14 cellular contexts compared by ENCODE assay signal in genomic region chr17:3559270-3559645, GRCh38. TPM values are rescaled to one million over a fixed set of nuclear protein-coding genes. Genes with fewer than 3 reads are reported as not detected.
A peak's percentile ranks its signal among the peaks of the same experiment; 100 is the strongest.
DNase-seq lines count a peak whose midpoint lies in the region; ATAC-seq, FAIRE-seq and TF ChIP-seq lines count a peak whose summit lies in the region.
"Had no signal": no experiment of that assay in that cellular context is flagged by ENCODE, and none has a peak within 500 bp of the region (broad histone marks: within the 10 kb centered on the region; RNA-seq: fewer than 3 reads in every experiment).

No MANE protein-coding gene starts in this region.

- CTCF ChIA-PET in HepG2 (lab: Yijun Ruan, JAX; ENCODE audit: low intra/inter-chr PET ratio, low total read pairs): no interaction called here
- CTCF ChIA-PET in RWPE1 (lab: Yijun Ruan, JAX): interaction anchor here (0.5 to 0.6 kb wide), 2 partner anchors 78 to 835 kb away, joined by 3 read pairs; no protein-coding TSS in a partner anchor

- no peaks in the 10 kb centered on the region for H4K20me1 ChIP-seq in HepG2 (ENCODE audit: insufficient read depth, low read length)

- peak overlapping the region; percentile 76; the same call in 1 of the 2 replicates for H3K4me2 ChIP-seq in HepG2 (ENCODE audit: low read depth, low read length)

- H3K27ac ChIP-seq in HepG2 (ENCODE audit: extremely low read length, insufficient read depth, low read length): no peak overlapping the region
- H3K27ac ChIP-seq in right lobe of liver: no peak overlapping the region
- peak overlapping the region; percentile 79 for H3K27ac ChIP-seq in RWPE1
- peak overlapping the region; percentile 99 for H3K27ac ChIP-seq in foreskin keratinocyte
- H3K27ac ChIP-seq in transverse colon: peak overlapping the region; percentile 8 to 67 (median 53)
- H3K27ac ChIP-seq: body of pancreas, HL-60, ovary had no signal

- no peaks in the 10 kb centered on the region for H3K9me3 ChIP-seq in HepG2 (ENCODE audit: low read length)
- no peaks in the 10 kb centered on the region for H3K9me3 ChIP-seq in right lobe of liver
- no peaks in the 10 kb centered on the region for H3K9me3 ChIP-seq in transverse colon
- H3K9me3 ChIP-seq: body of pancreas, ovary had no signal

- POLR2A ChIA-PET in HepG2 (lab: Yijun Ruan, JAX): interaction anchor here (0.9 to 1.5 kb wide), 3 partner anchors 13 to 77 kb away, joined by 3 to 7 read pairs (median 6); partner anchors contain the start of genes CTNS and SHPK
- POLR2A ChIA-PET in RWPE1 (lab: Yijun Ruan, JAX; ENCODE audit: low non-redundant PET): interaction anchor here (0.6 kb wide), 1 partner anchor 9 kb away, joined by 8 read pairs; no protein-coding TSS in a partner anchor

- WGBS in HepG2 (ENCODE audit: low lambda C conversion rate): 44% methylated on average over 8 of the region's 9 CpGs
- 67% methylated on average over 1 of the region's 9 CpGs for WGBS in right lobe of liver (ENCODE audit: insufficient coverage, low coverage, low lambda C conversion rate, missing lambda C conversion rate)
- WGBS in transverse colon (ENCODE audit: low coverage in 1 of 2), 2 donors: 80 to 87% methylated on average over 1 to 9 of the region's 9 CpGs

- intact Hi-C loops in HepG2 (cut with micrococcal nuclease; ENCODE audit: unreplicated experiment): no loop called here
- intact Hi-C loops in right lobe of liver (cut with DNase I): no loop called here
- intact Hi-C loops in transverse colon (cut with DNase I; ENCODE audit: low total_unique reads): no loop called here

- H3K27me3 ChIP-seq in HepG2 (ENCODE audit: control insufficient read depth in 1 of 2, insufficient read depth in 2 of 2, low read length in 2 of 2) (peaks cover 6 to 27% of the 10 kb centered on the region in 2 experiments; a peak in 3 of 5 replicates), right lobe of liver (no peaks in the 10 kb centered on the region), foreskin keratinocyte (no peaks in the 10 kb centered on the region), transverse colon (peaks cover 3% of the 10 kb centered on the region)
- H3K27me3 ChIP-seq: body of pancreas, ovary had no signal

- TF ChIP-seq POLR2A in HepG2 (IDR thresholded peaks at IDR 0.05; ENCODE audit: insufficient read depth in 1 of 2, low read depth in 2 of 2, low read length in 2 of 2): no peak
- no peak for TF ChIP-seq POLR2A in right lobe of liver (IDR thresholded peaks at IDR 0.05)
- no peak for TF ChIP-seq POLR2A in transverse colon (IDR thresholded peaks at IDR 0.05)

- no peaks in the 10 kb centered on the region for H3K79me2 ChIP-seq in HepG2 (ENCODE audit: insufficient read depth, low read length)

- H3K9ac ChIP-seq in HepG2 (ENCODE audit: insufficient read depth, low read depth, low read length): no peak overlapping the region

- DNase-seq in HepG2 (ENCODE audit: low spot score) (no peak), right lobe of liver (no peak), RWPE1 (ENCODE audit: low spot score) (no peak), foreskin keratinocyte (no peak), transverse colon (no peak), SKM-1 treated with dmso at 0.1 percent for 144 hours (lab: John Stamatoyannopoulos, UW; ENCODE audit: unreplicated experiment) (no peak), HT-29 (ENCODE audit: low spot score) (no peak)
- DNase-seq: NCI-H1417 treated with DMSO at 0.1 percent for 48 hours, ovary had no signal

- FAIRE-seq in HepG2 (lab: Jason Lieb, UNC): no peak
- FAIRE-seq: small intestine had no signal

- BruUV-seq in HepG2 (replicated peaks; lab: Mats Ljungman, UMichigan): no TSS peak

- TF ChIP-seq EP300 in HepG2 (IDR thresholded peaks at IDR 0.05; ENCODE audit: low read depth in 2 of 2, low read length in 2 of 2) (no peak), HepG2 (CRISPR knock-in tag; IDR thresholded peaks at IDR 0.05; ENCODE audit: borderline replicate concordance) (no peak), transverse colon (IDR thresholded peaks at IDR 0.05; ENCODE audit: low read depth) (no peak)

- H3K36me3 ChIP-seq in HepG2 (replicated peaks in 1 of 2; ENCODE audit: control insufficient read depth in 1 of 2, insufficient read depth in 2 of 2, low read length in 2 of 2) (no peaks in the 10 kb centered on the region), right lobe of liver (no peaks in the 10 kb centered on the region), transverse colon (no peaks in the 10 kb centered on the region)
- H3K36me3 ChIP-seq: ovary had no signal

- in situ Hi-C loops in HepG2 (cut with HindIII; ENCODE audit: extremely low pct_ligation_motif_present, low pct_unique_long_range_greater_than_20kb) (no loop called here), transverse colon (cut with MboI; ENCODE audit: low pct_ligation_motif_present in 1 of 4, low pct_unique_long_range_greater_than_20kb in 1 of 4, low sequenced_read_pairs in 3 of 4) (no loop called here)

- H3K4me3 ChIP-seq in HepG2 (replicated peaks in 1 of 3; ENCODE audit: insufficient read depth in 1 of 3, low read depth in 2 of 3, low read length in 3 of 3) (peak overlapping the region in 1 of 3 experiments; percentile 50; a peak in 1 of 6 replicates), right lobe of liver (no peak overlapping the region), transverse colon (no peak overlapping the region)
- H3K4me3 ChIP-seq: body of pancreas, ovary had no signal

- H3K4me1 ChIP-seq in HepG2 (ENCODE audit: insufficient read depth, low read length) (peaks cover 27% of the 10 kb centered on the region), right lobe of liver (peaks cover 0 to 20% (median 4%) of the 10 kb centered on the region in 4 donors), foreskin keratinocyte (peaks cover 10% of the 10 kb centered on the region), transverse colon (peaks cover 0 to 20% (median 2%) of the 10 kb centered on the region in 4 donors)

- ATAC-seq in HepG2: no peak; the same call in 2 of the 3 replicates
- ATAC-seq in right lobe of liver: no peak
- no peak for ATAC-seq in foreskin keratinocyte
- no peak for ATAC-seq in HG03135 (IDR thresholded peaks at IDR 0.05; ENCODE audit: unreplicated experiment)
- ATAC-seq: body of pancreas had no signal

- no peak for TF ChIP-seq RAD21 in HepG2 (CRISPR knock-in tag; IDR thresholded peaks at IDR 0.05)

- no peak for TF ChIP-seq CTCF in HepG2 (CRISPR knock-in tag; IDR thresholded peaks at IDR 0.05)
- no peak for TF ChIP-seq CTCF in right lobe of liver (IDR thresholded peaks at IDR 0.05)
- no peak for TF ChIP-seq CTCF in RWPE1 (conservative IDR thresholded peaks at IDR 0.05; ENCODE audit: low read depth)
- TF ChIP-seq CTCF in foreskin keratinocyte (conservative IDR thresholded peaks at IDR 0.05): no peak
- TF ChIP-seq CTCF in transverse colon (IDR thresholded peaks at IDR 0.05): no peak

- no peak overlapping the region for H2AFZ ChIP-seq in HepG2 (ENCODE audit: low read length)

RNA-seq across cellular contexts. Expression of gene TRPV3, which starts 1.6 kb away (rescaled TPM):
- total RNA-seq in HepG2 (2016; rRNA removed; fragmentation: Illumina TruSeq; extraction: Trizol) (0.46 and 1.0 TPM in 2 replicates), right lobe of liver (1 to 10 TPM in 1 of 6 experiments, under 1 TPM in 4, not detected in 1; 0.12 to 2.1 (median 0.37) TPM), foreskin keratinocyte (7.7 and 14.8 TPM in 2 replicates), transverse colon (1 to 10 TPM in 3 of 4 donors, under 1 TPM in 1; 0.20 to 7.1 (median 3.7) TPM)
- total RNA-seq in HepG2 (2016; cell fraction: cytosol; rRNA removed; fragmentation: Illumina TruSeq; extraction: Trizol; ENCODE audit: low read depth): 0.10 and 0.18 TPM in 2 replicates
- total RNA-seq in HepG2 (2016; cell fraction: insoluble cytoplasmic fraction; rRNA removed; fragmentation: Illumina TruSeq; extraction: Trizol): 0.65 and 0.82 TPM in 2 replicates
- total RNA-seq in HepG2 (2016; cell fraction: membrane; rRNA removed; fragmentation: Illumina TruSeq; extraction: Trizol): 0.14 and 0.34 TPM in 2 replicates
- 0.81 and 1.5 TPM in 2 replicates for total RNA-seq in HepG2 (2016; cell fraction: nucleus; rRNA removed; fragmentation: Illumina TruSeq; extraction: Trizol)
- polyA plus RNA-seq in HepG2 (2011; rRNA removed) (0.40 and 0.90 TPM in 2 replicates), foreskin keratinocyte (2.3 and 3.5 TPM in 2 replicates)
- 0.41 and 0.43 TPM in 2 replicates for polyA plus RNA-seq in HepG2 (2011; cell fraction: cytosol; rRNA removed)
- polyA plus RNA-seq in HepG2 (2011; cell fraction: nucleus; rRNA removed): 1.8 and 2.7 TPM in 2 replicates
- 0.35 and 0.36 TPM in 2 replicates for polyA plus RNA-seq in HepG2 (2012)
- polyA plus RNA-seq in HepG2 (2016; cell fraction: cytosol; fragmentation: Illumina TruSeq; extraction: Trizol; ENCODE audit: low read depth): 0.03 and 0.05 TPM in 2 replicates
- polyA plus RNA-seq in HepG2 (2016; cell fraction: insoluble cytoplasmic fraction; fragmentation: Illumina TruSeq; extraction: Trizol; ENCODE audit: low read depth): 0.23 and 0.37 TPM in 2 replicates
- 0.09 and 0.27 TPM in 2 replicates for polyA plus RNA-seq in HepG2 (2016; cell fraction: membrane; fragmentation: Illumina TruSeq; extraction: Trizol; ENCODE audit: low read depth)
- 1.4 and 2.5 TPM in 2 replicates for polyA plus RNA-seq in HepG2 (2016; cell fraction: nucleus; fragmentation: Illumina TruSeq; extraction: Trizol; ENCODE audit: insufficient read depth, low read depth)
- 0.07 and 0.92 TPM in 2 replicates for polyA minus RNA-seq in HepG2 (2011; rRNA and poly(A)+ RNA removed; ENCODE audit: low replicate concordance)
- polyA minus RNA-seq in HepG2 (2011; cell fraction: cytosol; rRNA and poly(A)+ RNA removed): 1.2 TPM in 1 of 2 replicates, not detected in the other
- polyA minus RNA-seq in HepG2 (2011; cell fraction: nucleus; rRNA and poly(A)+ RNA removed): 0.99 and 1.2 TPM in 2 replicates
- 0.94 and 2.1 TPM in 2 replicates for total RNA-seq in HT-29 (2014; rRNA removed; shearing (Covaris generic))
- total RNA-seq: dermis blood vessel endothelial cell had no signal

RNA-seq across cellular contexts. Expression of gene TRPV1, which starts 50.0 kb away (rescaled TPM):
- total RNA-seq in HepG2 (2016; rRNA removed; fragmentation: Illumina TruSeq; extraction: Trizol) (2.2 and 5.3 TPM in 2 replicates), right lobe of liver (10 to 100 TPM in 1 of 6 experiments, 1 to 10 TPM in 5; 3.1 to 12.0 (median 6.4) TPM), foreskin keratinocyte (1.3 and 1.6 TPM in 2 replicates), transverse colon (10 to 100 TPM in 3 of 4 donors, 1 to 10 TPM in 1; 7.0 to 30.7 (median 10.7) TPM)
- 1.9 TPM in 2 replicates for total RNA-seq in HepG2 (2016; cell fraction: cytosol; rRNA removed; fragmentation: Illumina TruSeq; extraction: Trizol; ENCODE audit: low read depth)
- total RNA-seq in HepG2 (2016; cell fraction: insoluble cytoplasmic fraction; rRNA removed; fragmentation: Illumina TruSeq; extraction: Trizol): 1.9 and 5.0 TPM in 2 replicates
- total RNA-seq in HepG2 (2016; cell fraction: membrane; rRNA removed; fragmentation: Illumina TruSeq; extraction: Trizol): 2.0 and 2.1 TPM in 2 replicates
- 7.9 and 9.6 TPM in 2 replicates for total RNA-seq in HepG2 (2016; cell fraction: nucleus; rRNA removed; fragmentation: Illumina TruSeq; extraction: Trizol)
- polyA plus RNA-seq in HepG2 (2011; rRNA removed) (8.0 and 9.5 TPM in 2 replicates), foreskin keratinocyte (0.68 and 0.76 TPM in 2 replicates)
- polyA plus RNA-seq in HepG2 (2011; cell fraction: cytosol; rRNA removed): 3.6 and 3.7 TPM in 2 replicates
- polyA plus RNA-seq in HepG2 (2011; cell fraction: nucleus; rRNA removed): 29.7 and 33.7 TPM in 2 replicates
- 5.3 and 6.4 TPM in 2 replicates for polyA plus RNA-seq in HepG2 (2012)
- 0.44 and 0.46 TPM in 2 replicates for polyA plus RNA-seq in HepG2 (2016; cell fraction: cytosol; fragmentation: Illumina TruSeq; extraction: Trizol; ENCODE audit: low read depth)
- polyA plus RNA-seq in HepG2 (2016; cell fraction: insoluble cytoplasmic fraction; fragmentation: Illumina TruSeq; extraction: Trizol; ENCODE audit: low read depth): 1.7 and 2.2 TPM in 2 replicates
- 0.60 and 0.85 TPM in 2 replicates for polyA plus RNA-seq in HepG2 (2016; cell fraction: membrane; fragmentation: Illumina TruSeq; extraction: Trizol; ENCODE audit: low read depth)
- polyA plus RNA-seq in HepG2 (2016; cell fraction: nucleus; fragmentation: Illumina TruSeq; extraction: Trizol; ENCODE audit: insufficient read depth, low read depth): 29.4 and 35.3 TPM in 2 replicates
- polyA minus RNA-seq in HepG2 (2011; rRNA and poly(A)+ RNA removed; ENCODE audit: low replicate concordance): 7.1 and 8.2 TPM in 2 replicates
- 1.3 and 4.2 TPM in 2 replicates for polyA minus RNA-seq in HepG2 (2011; cell fraction: cytosol; rRNA and poly(A)+ RNA removed)
- polyA minus RNA-seq in HepG2 (2011; cell fraction: nucleus; rRNA and poly(A)+ RNA removed): 10.7 and 14.4 TPM in 2 replicates
- 1.5 TPM in 2 replicates for total RNA-seq in HT-29 (2014; rRNA removed; shearing (Covaris generic))

Comparison
In these comparisons a context has a peak if more than half of its experiments do, and no peak if none do; other contexts are left out.
1. H3K27ac ChIP-seq: peak in RWPE1 (single experiment), foreskin keratinocyte (single experiment) and transverse colon (4 of 4); none in HepG2 (single experiment) and right lobe of liver (0 of 3).